In the genomic region with DNA sequence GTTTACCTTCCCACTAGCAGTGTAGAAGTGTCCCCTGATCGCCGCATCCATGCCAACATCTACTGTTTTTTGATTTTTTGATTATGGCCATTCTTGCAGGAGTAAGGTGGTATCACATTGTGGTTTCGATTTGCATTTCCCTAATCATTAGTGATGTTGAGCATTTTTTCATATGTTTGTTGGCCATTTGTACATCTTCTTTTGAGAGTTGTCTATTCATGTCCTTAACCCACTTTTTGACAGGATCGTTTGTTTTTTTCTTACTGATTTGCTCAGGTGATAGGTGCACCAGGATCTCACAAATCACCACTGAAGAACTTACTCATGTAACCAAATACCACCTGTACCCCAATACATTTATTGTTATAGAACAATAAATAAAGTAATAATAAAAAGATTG, we compare ENCODE assay signal across 7 cellular contexts.
DNase-seq lines count a peak whose midpoint lies in the region; ATAC-seq, FAIRE-seq and TF ChIP-seq lines count a peak whose summit lies in the region.
"Not testable (repeated sequence)": the region's sequence is repeated elsewhere in the genome, so short reads cannot be mapped to it uniquely, and the experiment has no call there.

No MANE protein-coding gene starts in this region.

- CTCF ChIA-PET in HCT116 (lab: Charles Lee); PC-3 (lab: Charles Lee); endothelial cell of umbilical vein (lab: Charles Lee): not testable (repeated sequence)

- intact Hi-C loops in HCT116 (cut with micrococcal nuclease); transverse colon (cut with DNase I; ENCODE audit: low total_unique reads): not testable (repeated sequence)
- intact Hi-C loops in PC-3 (cut with micrococcal nuclease) (loop anchor here (2.0 to 5.0 kb wide), 2 partner anchors 102 to 251 kb away; no protein-coding TSS in a partner anchor), endothelial cell of umbilical vein (cut with micrococcal nuclease) (loop anchor here (2.0 to 5.0 kb wide), 2 partner anchors 113 to 115 kb away; partner anchors contain the start of gene GATA6)

- not testable (repeated sequence) for TF ChIP-seq CTCF in HCT116 (IDR thresholded peaks at IDR 0.05 in 2 of 3, conservative IDR thresholded peaks at IDR 0.05 in 1 of 3; ENCODE audit: borderline replicate concordance in 1 of 3, insufficient read depth in 1 of 3, low read depth in 2 of 3, low read length in 2 of 3); PC-3 (conservative IDR thresholded peaks at IDR 0.05; ENCODE audit: low read depth, low read length); brain microvascular endothelial cell (IDR thresholded peaks at IDR 0.05; ENCODE audit: low read depth, low read length, missing control alignments); endothelial cell of umbilical vein (IDR thresholded peaks at IDR 0.05; ENCODE audit: extremely low read depth in 1 of 2, insufficient read depth in 1 of 2, low read depth in 1 of 2, low read length in 2 of 2); osteoblast (IDR thresholded peaks at IDR 0.05; ENCODE audit: extremely low read depth, low read depth, low read length); transverse colon (IDR thresholded peaks at IDR 0.05)

- not testable (repeated sequence) for H3K9me2 ChIP-seq in HCT116 (ENCODE audit: insufficient read depth); PC-3 (replicated peaks; ENCODE audit: low read length)

- not testable (repeated sequence) for H3K4me3 ChIP-seq in ACC112 (ENCODE audit: low read depth, low read length); HCT116 (replicated peaks in 1 of 2; ENCODE audit: low read depth in 1 of 2, low read length in 2 of 2); PC-3 (ENCODE audit: low read length); brain microvascular endothelial cell (ENCODE audit: low read depth, low read length); endothelial cell of umbilical vein (replicated peaks in 1 of 3; ENCODE audit: insufficient read depth in 1 of 3, low read depth in 1 of 3, low read length in 3 of 3); osteoblast (ENCODE audit: insufficient read depth, low read length); transverse colon

- RAD21 ChIA-PET in HCT116 (lab: Charles Lee; ENCODE audit: low non-redundant PET in 1 of 2, low total read pairs in 2 of 2, uncharacterized antibody in 2 of 2, unreplicated experiment in 2 of 2), result not testable (repeated sequence)

- TF ChIP-seq EP300 in transverse colon (IDR thresholded peaks at IDR 0.05; ENCODE audit: low read depth), result not testable (repeated sequence)

- not testable (repeated sequence) for DNase-seq in HCT116 (ENCODE audit: low read depth, low spot score); PC-3; brain microvascular endothelial cell; endothelial cell of umbilical vein (ENCODE audit: low read depth, low spot score); osteoblast (ENCODE audit: insufficient read length, low spot score, missing footprints); transverse colon

- dilution Hi-C loops in endothelial cell of umbilical vein (cut with MboI; ENCODE audit: extremely low pct_ligation_motif_present, low sequenced_read_pairs), result not testable (repeated sequence)

- not testable (repeated sequence) for H3K9me1 ChIP-seq in endothelial cell of umbilical vein (replicated peaks; ENCODE audit: control insufficient read depth, extremely low read depth, insufficient read depth, low read length)

- H3K27me3 ChIP-seq in ACC112 (ENCODE audit: insufficient read depth, low read length); HCT116 (ENCODE audit: insufficient read depth, low read length); PC-3 (ENCODE audit: low read length); brain microvascular endothelial cell (replicated peaks); endothelial cell of umbilical vein (ENCODE audit: control insufficient read depth in 2 of 2, insufficient read depth in 2 of 2, low read length in 2 of 2); osteoblast (ENCODE audit: insufficient read depth, low read length); transverse colon: not testable (repeated sequence)

- not testable (repeated sequence) for H3K4me2 ChIP-seq in HCT116 (ENCODE audit: low read length); PC-3 (ENCODE audit: low read length); endothelial cell of umbilical vein (ENCODE audit: insufficient read depth, low read length); osteoblast (ENCODE audit: insufficient read depth, low read length)

- not testable (repeated sequence) for BruUV-seq in HCT116 (replicated peaks; lab: Mats Ljungman, UMichigan); PC-3 (replicated peaks; lab: Mats Ljungman, UMichigan); endothelial cell of umbilical vein (replicated peaks; lab: Mats Ljungman, UMichigan)

- POLR2A ChIA-PET in HCT116 (lab: Charles Lee); PC-3 (lab: Charles Lee; ENCODE audit: unreplicated experiment); endothelial cell of umbilical vein (lab: Charles Lee): not testable (repeated sequence)

- H2AFZ ChIP-seq in ACC112 (ENCODE audit: low read length, unreplicated experiment); PC-3 (ENCODE audit: low read length); endothelial cell of umbilical vein (ENCODE audit: low read depth, low read length); osteoblast (ENCODE audit: low read length): not testable (repeated sequence)
- H2AFZ ChIP-seq in HCT116 (ENCODE audit: low read depth, low read length, poor library complexity, severe bottlenecking), result peak overlapping the region; percentile 94

- 84 to 95% methylated on average over 4 of the region's 4 CpGs for WGBS in transverse colon (ENCODE audit: low coverage in 1 of 2), 2 donors

- peaks cover 42% of the 10 kb centered on the region for H3K4me1 ChIP-seq in ACC112 (ENCODE audit: control insufficient read depth, insufficient read depth, low read length, unreplicated experiment)
- peaks cover 9 to 18% of the 10 kb centered on the region in 2 experiments; a peak in 3 of 4 replicates for H3K4me1 ChIP-seq in HCT116 (ENCODE audit: control insufficient read depth in 1 of 2, insufficient read depth in 2 of 2, low read length in 2 of 2)
- peaks cover 46% of the 10 kb centered on the region for H3K4me1 ChIP-seq in PC-3 (ENCODE audit: insufficient read depth, low read length)
- peaks cover 20% of the 10 kb centered on the region for H3K4me1 ChIP-seq in endothelial cell of umbilical vein (ENCODE audit: control insufficient read depth, extremely low read depth, insufficient read depth, low read length)
- peaks cover 12% of the 10 kb centered on the region for H3K4me1 ChIP-seq in osteoblast (ENCODE audit: insufficient read depth, low read length)
- peaks cover 0 to 42% (median 27%) of the 10 kb centered on the region in 4 donors for H3K4me1 ChIP-seq in transverse colon

- H3K36me3 ChIP-seq in ACC112 (ENCODE audit: insufficient read depth, low read length); HCT116 (ENCODE audit: control insufficient read depth in 1 of 2, insufficient read depth in 2 of 2, low read length in 2 of 2); PC-3 (ENCODE audit: low read depth, low read length); brain microvascular endothelial cell (replicated peaks); endothelial cell of umbilical vein (ENCODE audit: control insufficient read depth in 2 of 2, extremely low read depth in 1 of 2, insufficient read depth in 2 of 2, low read length in 2 of 2); osteoblast (ENCODE audit: insufficient read depth, low read length); transverse colon: not testable (repeated sequence)

- not testable (repeated sequence) for H3F3A ChIP-seq in PC-3 (ENCODE audit: low read length, unreplicated experiment)

- peak overlapping the region; percentile 97; the same call in 1 of the 2 replicates for H3K27ac ChIP-seq in ACC112 (ENCODE audit: low read depth, low read length)
- H3K27ac ChIP-seq in HCT116 (ENCODE audit: low read depth, low read length), result not testable (repeated sequence)
- peak overlapping the region; percentile 83; the same call in 1 of the 2 replicates for H3K27ac ChIP-seq in PC-3 (ENCODE audit: low read length)
- H3K27ac ChIP-seq in brain microvascular endothelial cell, result peak overlapping the region; percentile 84
- H3K27ac ChIP-seq in endothelial cell of umbilical vein (ENCODE audit: insufficient read depth, low read depth, low read length), result peak overlapping the region; percentile 93
- peak overlapping the region; percentile 69 for H3K27ac ChIP-seq in osteoblast (ENCODE audit: low read depth, low read length)
- H3K27ac ChIP-seq in transverse colon, result peak overlapping the region in 3 of 4 donors; percentile 75 to 86 (median 79)

- TF ChIP-seq POLR2A in HCT116 (IDR thresholded peaks at IDR 0.05; ENCODE audit: borderline replicate concordance, extremely low read depth, insufficient read depth, insufficient read length); endothelial cell of umbilical vein (IDR thresholded peaks at IDR 0.05; ENCODE audit: low read depth, low read length); transverse colon (IDR thresholded peaks at IDR 0.05): not testable (repeated sequence)

- not testable (repeated sequence) for H4K20me1 ChIP-seq in HCT116 (ENCODE audit: insufficient read depth); PC-3 (ENCODE audit: low read length); endothelial cell of umbilical vein (replicated peaks; ENCODE audit: control insufficient read depth, extremely low read depth, insufficient read depth, low read length); osteoblast (ENCODE audit: insufficient read depth, low read length)

- not testable (repeated sequence) for FAIRE-seq in endothelial cell of umbilical vein (lab: Jason Lieb, UNC)

- ATAC-seq in HCT116, PC-3: not testable (repeated sequence)

- not testable (repeated sequence) for H3K9ac ChIP-seq in HCT116 (ENCODE audit: low read length); PC-3 (ENCODE audit: low read length); endothelial cell of umbilical vein (replicated peaks; ENCODE audit: extremely low read depth, insufficient read depth, low read length)

- not testable (repeated sequence) for H3K79me2 ChIP-seq in ACC112 (ENCODE audit: control insufficient read depth, insufficient read depth, low read length, unreplicated experiment); HCT116 (ENCODE audit: insufficient read depth, low read length); PC-3 (ENCODE audit: low read length); endothelial cell of umbilical vein (ENCODE audit: control insufficient read depth, insufficient read depth, low read length); osteoblast (ENCODE audit: insufficient read depth, low read length)

- TF ChIP-seq RAD21 in HCT116 (IDR thresholded peaks at IDR 0.05; ENCODE audit: low read depth), result not testable (repeated sequence)

- in situ Hi-C loops in brain microvascular endothelial cell (cut with HindIII; ENCODE audit: low pct_ligation_motif_present, low sequenced_read_pairs); transverse colon (cut with MboI; ENCODE audit: low pct_ligation_motif_present in 1 of 4, low pct_unique_long_range_greater_than_20kb in 1 of 4, low sequenced_read_pairs in 3 of 4): not testable (repeated sequence)

- H3K9me3 ChIP-seq in HCT116 (ENCODE audit: control insufficient read depth in 1 of 2, insufficient read depth in 1 of 2, low read depth in 1 of 2, low read length in 2 of 2); PC-3 (ENCODE audit: low read length); endothelial cell of umbilical vein (replicated peaks; ENCODE audit: control insufficient read depth, insufficient read depth, low read length); osteoblast (ENCODE audit: low read depth, low read length); transverse colon: not testable (repeated sequence)
